Comparison of ENCODE assay signal across 1 cellular context in genomic region chr4:55935907-55936306, GRCh38. TPM values are rescaled to one million over a fixed set of nuclear protein-coding genes. Genes with fewer than 3 reads are reported as not detected.
DNase-seq lines count a peak whose midpoint lies in the region; ATAC-seq, FAIRE-seq and TF ChIP-seq lines count a peak whose summit lies in the region.
"Not testable (repeated sequence)": the region's sequence is repeated elsewhere in the genome, so short reads cannot be mapped to it uniquely, and the experiment has no call there.

No MANE protein-coding gene starts in this region.

- not testable (repeated sequence) for H3K36me3 ChIP-seq in K562 (ENCODE audit: control insufficient read depth, insufficient read depth, low read length)

- H2AFZ ChIP-seq in K562 (ENCODE audit: low read depth, low read length): not testable (repeated sequence)

- TF ChIP-seq POLR2A in K562 (conservative IDR thresholded peaks at IDR 0.05): not testable (repeated sequence)

- not testable (repeated sequence) for H3K4me3 ChIP-seq in K562

- CTCF ChIA-PET in K562 (lab: Yijun Ruan, JAX; ENCODE audit: low intra/inter-chr PET ratio): not testable (repeated sequence)

- H3K9me3 ChIP-seq in K562 (replicated peaks; ENCODE audit: control insufficient read depth, insufficient read depth, low read depth, low read length): not testable (repeated sequence)

- H3K27ac ChIP-seq in K562 (ENCODE audit: extremely low read depth, low read depth, low read length): not testable (repeated sequence)

- intact Hi-C loops in K562 (cut with micrococcal nuclease): not testable (repeated sequence)

- H3K4me2 ChIP-seq in K562 (ENCODE audit: insufficient read depth, low read length): not testable (repeated sequence)

- not testable (repeated sequence) for TF ChIP-seq RAD21 in K562 (CRISPR knock-in tag; conservative IDR thresholded peaks at IDR 0.05 in 1 of 2, IDR thresholded peaks at IDR 0.05 in 1 of 2)

- TF ChIP-seq EP300 in K562 (IDR thresholded peaks at IDR 0.05; ENCODE audit: low read length): not testable (repeated sequence)

- not testable (repeated sequence) for ATAC-seq in K562

- not testable (repeated sequence) for H3K79me2 ChIP-seq in K562 (ENCODE audit: control insufficient read depth, insufficient read depth, low read length)

- FAIRE-seq in K562 (lab: Jason Lieb, UNC): not testable (repeated sequence)

- WGBS in K562 (ENCODE audit: insufficient coverage, low coverage, missing lambda C conversion rate): 31% methylated on average over 6 of the region's 6 CpGs

- TF ChIP-seq CTCF in K562 (IDR thresholded peaks at IDR 0.05 in 2 of 3, conservative IDR thresholded peaks at IDR 0.05 in 1 of 3; ENCODE audit: insufficient read depth in 2 of 3, low read depth in 1 of 3, low read length in 3 of 3): not testable (repeated sequence)

- not testable (repeated sequence) for H3K9me1 ChIP-seq in K562 (ENCODE audit: control insufficient read depth, insufficient read depth, low read length)

- BruUV-seq in K562 (replicated peaks; lab: Mats Ljungman, UMichigan): not testable (repeated sequence)

- POLR2A ChIA-PET in K562 (lab: Yijun Ruan, JAX): not testable (repeated sequence)

- not testable (repeated sequence) for DNase-seq in K562 (ENCODE audit: extremely low read depth in 1 of 4, low spot score in 3 of 4)

- H3K27me3 ChIP-seq in K562 (ENCODE audit: control insufficient read depth in 2 of 2, insufficient read depth in 2 of 2, low read length in 2 of 2): peaks cover 7 to 10% of the 10 kb centered on the region in 2 experiments; a peak in 3 of 5 replicates

- in situ Hi-C loops in K562 (cut with MboI): not testable (repeated sequence)

- not testable (repeated sequence) for H3K4me1 ChIP-seq in K562 (replicated peaks in 1 of 2; ENCODE audit: control insufficient read depth in 2 of 2, insufficient read depth in 2 of 2, low read length in 2 of 2)

- H3K9ac ChIP-seq in K562 (ENCODE audit: insufficient read depth in 1 of 2, low read depth in 2 of 2, low read length in 2 of 2): not testable (repeated sequence)

- H4K20me1 ChIP-seq in K562 (replicated peaks; ENCODE audit: control insufficient read depth, insufficient read depth, low read length): not testable (repeated sequence)

TF ChIP-seq in K562, 482 proteins besides CTCF, POLR2A, EP300 and RAD21:
- TF ChIP-seq ZBTB33 (CRISPR knock-in tag; IDR thresholded peaks at IDR 0.05): peak; percentile 55; the same call in 1 of the 2 replicates

RNA-seq across cellular contexts. Expression of gene CEP135, which starts 12.8 kb away (rescaled TPM):
- 21.1 and 101 TPM in 2 replicates for total RNA-seq in K562 (2011; cell fraction: chromatin; rRNA removed; ENCODE audit: low replicate concordance)
- 13.2 and 16.4 TPM in 2 replicates for total RNA-seq in K562 (2011; cell fraction: nucleolus; rRNA removed)
- 43.6 and 71.6 TPM in 2 replicates for total RNA-seq in K562 (2011; cell fraction: nucleoplasm; rRNA removed)
- total RNA-seq in K562 (2014; rRNA removed) (10.9 and 18.6 TPM in 2 replicates), K562 (2014; rRNA removed; fragmentation: Illumina TruSeq; extraction: Trizol) (18.9 and 21.0 TPM in 2 replicates), K562 (2015; rRNA removed; fragmentation: Illumina TruSeq; extraction: Trizol) (15.3 and 15.8 TPM in 2 replicates), K562 (2021) (11.3 and 11.5 TPM in 2 replicates)
- polyA plus RNA-seq in K562 (2011; rRNA removed) (15.1 and 15.5 TPM in 2 replicates), K562 (2014; fragmentation: Illumina TruSeq; extraction: Trizol) (12.5 and 15.3 TPM in 2 replicates), K562 (2014; fragmentation: Nextera tagmentation; extraction: Ambion mirVana) (1 to 10 TPM; 3.1 to 3.3 TPM), K562 (2014; rRNA removed) (13.2 and 14.4 TPM in 2 replicates)
- polyA plus RNA-seq in K562 (2011; cell fraction: cytosol; rRNA removed): 1.9 and 5.0 TPM in 2 replicates
- 12.3 and 16.5 TPM in 2 replicates for polyA plus RNA-seq in K562 (2011; cell fraction: nucleus; rRNA removed)
- polyA plus RNA-seq in K562 (2012): 6.9 and 9.8 TPM in 2 replicates
- polyA minus RNA-seq in K562 (2011; rRNA and poly(A)+ RNA removed): 20.9 and 28.9 TPM in 2 replicates
- 5.2 and 5.7 TPM in 2 replicates for polyA minus RNA-seq in K562 (2011; cell fraction: cytosol; rRNA and poly(A)+ RNA removed)
- 21.1 and 34.1 TPM in 2 replicates for polyA minus RNA-seq in K562 (2011; cell fraction: nucleus; rRNA and poly(A)+ RNA removed)
